11 cellular contexts compared by ENCODE assay signal in the genomic region with DNA sequence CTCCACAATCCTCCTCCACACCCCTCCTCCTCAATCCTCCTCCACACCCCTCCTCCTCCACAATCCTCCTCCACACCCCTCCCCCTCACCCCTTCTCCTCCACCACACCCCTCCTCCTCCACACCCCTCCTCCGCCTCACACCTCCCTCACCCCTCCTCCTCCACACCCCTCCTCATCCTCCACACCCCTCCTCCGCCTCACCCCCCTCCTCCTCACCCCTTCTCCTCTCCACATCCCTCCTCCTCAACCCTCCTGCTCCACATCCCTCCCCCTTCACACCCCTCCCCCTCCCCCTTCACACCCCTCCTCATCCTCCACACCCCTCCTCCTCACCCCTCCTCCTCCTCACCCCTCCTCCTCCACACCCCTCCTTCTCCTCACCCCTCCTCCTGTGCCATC.
"Had no signal": no experiment of that assay in that cellular context is flagged by ENCODE, and none has a peak within 500 bp of the region (broad histone marks: within the 10 kb centered on the region; RNA-seq: fewer than 3 reads in every experiment).

No MANE protein-coding gene starts in this region.

- H3K27me3 ChIP-seq: breast epithelium, right atrium auricular region had no signal

- H3K27me3 Mint-ChIP-seq: activated CD4-positive, alpha-beta T cell treated with anti-CD3 and anti-CD28 coated beads for 36 hours; activated naive CD4-positive, alpha-beta T cell treated with anti-CD3 and anti-CD28 coated beads, Interleukin-2, amount 50 U/mL, for 24 hours had no signal

- H3K27ac Mint-ChIP-seq: endodermal cell had no signal

- H3K4me1 ChIP-seq: breast epithelium had no signal

- H3K36me3 ChIP-seq: breast epithelium had no signal

- DNase-seq: mammary epithelial cell, spleen, trophoblast cell had no signal

- H3K4me3 ChIP-seq: breast epithelium, right atrium auricular region had no signal

- H3K36me3 Mint-ChIP-seq: activated naive CD4-positive, alpha-beta T cell treated with anti-CD3 and anti-CD28 coated beads, Interleukin-2, amount 50 U/mL, for 24 hours; natural killer cell had no signal

- H3K4me3 Mint-ChIP-seq: activated T-cell treated with anti-CD3 and anti-CD28 coated beads, Interleukin-2, amount 50 U/mL, for 4 hours; endodermal cell had no signal

- H3K27ac ChIP-seq: WERI-Rb-1 had no signal

- H3K9me3 ChIP-seq: breast epithelium, right atrium auricular region, spleen had no signal

- H3K9me3 Mint-ChIP-seq: activated naive CD4-positive, alpha-beta T cell treated with anti-CD3 and anti-CD28 coated beads, Interleukin-2, amount 50 U/mL, for 24 hours; activated T-cell treated with anti-CD3 and anti-CD28 coated beads, Interleukin-2, amount 50 U/mL, for 4 hours; natural killer cell had no signal
